In genomic region chr10:78134919-78135318, GRCh38 we compare ENCODE assay signal across 2 cellular contexts.
TF ChIP-seq lines count a peak whose summit lies in the region.

No MANE protein-coding gene starts in this region.

TF ChIP-seq in GM23338, 12 proteins besides CTCF, POLR2A, EP300 and RAD21 (continued from another document):
- TF ChIP-seq, protein P1, sequence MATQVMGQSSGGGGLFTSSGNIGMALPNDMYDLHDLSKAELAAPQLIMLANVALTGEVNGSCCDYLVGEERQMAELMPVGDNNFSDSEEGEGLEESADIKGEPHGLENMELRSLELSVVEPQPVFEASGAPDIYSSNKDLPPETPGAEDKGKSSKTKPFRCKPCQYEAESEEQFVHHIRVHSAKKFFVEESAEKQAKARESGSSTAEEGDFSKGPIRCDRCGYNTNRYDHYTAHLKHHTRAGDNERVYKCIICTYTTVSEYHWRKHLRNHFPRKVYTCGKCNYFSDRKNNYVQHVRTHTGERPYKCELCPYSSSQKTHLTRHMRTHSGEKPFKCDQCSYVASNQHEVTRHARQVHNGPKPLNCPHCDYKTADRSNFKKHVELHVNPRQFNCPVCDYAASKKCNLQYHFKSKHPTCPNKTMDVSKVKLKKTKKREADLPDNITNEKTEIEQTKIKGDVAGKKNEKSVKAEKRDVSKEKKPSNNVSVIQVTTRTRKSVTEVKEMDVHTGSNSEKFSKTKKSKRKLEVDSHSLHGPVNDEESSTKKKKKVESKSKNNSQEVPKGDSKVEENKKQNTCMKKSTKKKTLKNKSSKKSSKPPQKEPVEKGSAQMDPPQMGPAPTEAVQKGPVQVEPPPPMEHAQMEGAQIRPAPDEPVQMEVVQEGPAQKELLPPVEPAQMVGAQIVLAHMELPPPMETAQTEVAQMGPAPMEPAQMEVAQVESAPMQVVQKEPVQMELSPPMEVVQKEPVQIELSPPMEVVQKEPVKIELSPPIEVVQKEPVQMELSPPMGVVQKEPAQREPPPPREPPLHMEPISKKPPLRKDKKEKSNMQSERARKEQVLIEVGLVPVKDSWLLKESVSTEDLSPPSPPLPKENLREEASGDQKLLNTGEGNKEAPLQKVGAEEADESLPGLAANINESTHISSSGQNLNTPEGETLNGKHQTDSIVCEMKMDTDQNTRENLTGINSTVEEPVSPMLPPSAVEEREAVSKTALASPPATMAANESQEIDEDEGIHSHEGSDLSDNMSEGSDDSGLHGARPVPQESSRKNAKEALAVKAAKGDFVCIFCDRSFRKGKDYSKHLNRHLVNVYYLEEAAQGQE (IDR thresholded peaks at IDR 0.05; ENCODE audit: unreplicated experiment): no peak
- TF ChIP-seq EZH2phosphoT487 (IDR thresholded peaks at IDR 0.05; ENCODE audit: unreplicated experiment) (no peak), NANOG (IDR thresholded peaks at IDR 0.05; ENCODE audit: borderline replicate concordance) (no peak), EZH2 (IDR thresholded peaks at IDR 0.05; ENCODE audit: low read depth, unreplicated experiment) (no peak), ZNF331 (CRISPR knock-in tag; IDR thresholded peaks at IDR 0.05; ENCODE audit: low read depth) (no peak), ETS1 (IDR thresholded peaks at IDR 0.05) (no peak), POLR2AphosphoS5 (IDR thresholded peaks at IDR 0.05; ENCODE audit: low read depth) (no peak)
- TF ChIP-seq, protein P2, sequence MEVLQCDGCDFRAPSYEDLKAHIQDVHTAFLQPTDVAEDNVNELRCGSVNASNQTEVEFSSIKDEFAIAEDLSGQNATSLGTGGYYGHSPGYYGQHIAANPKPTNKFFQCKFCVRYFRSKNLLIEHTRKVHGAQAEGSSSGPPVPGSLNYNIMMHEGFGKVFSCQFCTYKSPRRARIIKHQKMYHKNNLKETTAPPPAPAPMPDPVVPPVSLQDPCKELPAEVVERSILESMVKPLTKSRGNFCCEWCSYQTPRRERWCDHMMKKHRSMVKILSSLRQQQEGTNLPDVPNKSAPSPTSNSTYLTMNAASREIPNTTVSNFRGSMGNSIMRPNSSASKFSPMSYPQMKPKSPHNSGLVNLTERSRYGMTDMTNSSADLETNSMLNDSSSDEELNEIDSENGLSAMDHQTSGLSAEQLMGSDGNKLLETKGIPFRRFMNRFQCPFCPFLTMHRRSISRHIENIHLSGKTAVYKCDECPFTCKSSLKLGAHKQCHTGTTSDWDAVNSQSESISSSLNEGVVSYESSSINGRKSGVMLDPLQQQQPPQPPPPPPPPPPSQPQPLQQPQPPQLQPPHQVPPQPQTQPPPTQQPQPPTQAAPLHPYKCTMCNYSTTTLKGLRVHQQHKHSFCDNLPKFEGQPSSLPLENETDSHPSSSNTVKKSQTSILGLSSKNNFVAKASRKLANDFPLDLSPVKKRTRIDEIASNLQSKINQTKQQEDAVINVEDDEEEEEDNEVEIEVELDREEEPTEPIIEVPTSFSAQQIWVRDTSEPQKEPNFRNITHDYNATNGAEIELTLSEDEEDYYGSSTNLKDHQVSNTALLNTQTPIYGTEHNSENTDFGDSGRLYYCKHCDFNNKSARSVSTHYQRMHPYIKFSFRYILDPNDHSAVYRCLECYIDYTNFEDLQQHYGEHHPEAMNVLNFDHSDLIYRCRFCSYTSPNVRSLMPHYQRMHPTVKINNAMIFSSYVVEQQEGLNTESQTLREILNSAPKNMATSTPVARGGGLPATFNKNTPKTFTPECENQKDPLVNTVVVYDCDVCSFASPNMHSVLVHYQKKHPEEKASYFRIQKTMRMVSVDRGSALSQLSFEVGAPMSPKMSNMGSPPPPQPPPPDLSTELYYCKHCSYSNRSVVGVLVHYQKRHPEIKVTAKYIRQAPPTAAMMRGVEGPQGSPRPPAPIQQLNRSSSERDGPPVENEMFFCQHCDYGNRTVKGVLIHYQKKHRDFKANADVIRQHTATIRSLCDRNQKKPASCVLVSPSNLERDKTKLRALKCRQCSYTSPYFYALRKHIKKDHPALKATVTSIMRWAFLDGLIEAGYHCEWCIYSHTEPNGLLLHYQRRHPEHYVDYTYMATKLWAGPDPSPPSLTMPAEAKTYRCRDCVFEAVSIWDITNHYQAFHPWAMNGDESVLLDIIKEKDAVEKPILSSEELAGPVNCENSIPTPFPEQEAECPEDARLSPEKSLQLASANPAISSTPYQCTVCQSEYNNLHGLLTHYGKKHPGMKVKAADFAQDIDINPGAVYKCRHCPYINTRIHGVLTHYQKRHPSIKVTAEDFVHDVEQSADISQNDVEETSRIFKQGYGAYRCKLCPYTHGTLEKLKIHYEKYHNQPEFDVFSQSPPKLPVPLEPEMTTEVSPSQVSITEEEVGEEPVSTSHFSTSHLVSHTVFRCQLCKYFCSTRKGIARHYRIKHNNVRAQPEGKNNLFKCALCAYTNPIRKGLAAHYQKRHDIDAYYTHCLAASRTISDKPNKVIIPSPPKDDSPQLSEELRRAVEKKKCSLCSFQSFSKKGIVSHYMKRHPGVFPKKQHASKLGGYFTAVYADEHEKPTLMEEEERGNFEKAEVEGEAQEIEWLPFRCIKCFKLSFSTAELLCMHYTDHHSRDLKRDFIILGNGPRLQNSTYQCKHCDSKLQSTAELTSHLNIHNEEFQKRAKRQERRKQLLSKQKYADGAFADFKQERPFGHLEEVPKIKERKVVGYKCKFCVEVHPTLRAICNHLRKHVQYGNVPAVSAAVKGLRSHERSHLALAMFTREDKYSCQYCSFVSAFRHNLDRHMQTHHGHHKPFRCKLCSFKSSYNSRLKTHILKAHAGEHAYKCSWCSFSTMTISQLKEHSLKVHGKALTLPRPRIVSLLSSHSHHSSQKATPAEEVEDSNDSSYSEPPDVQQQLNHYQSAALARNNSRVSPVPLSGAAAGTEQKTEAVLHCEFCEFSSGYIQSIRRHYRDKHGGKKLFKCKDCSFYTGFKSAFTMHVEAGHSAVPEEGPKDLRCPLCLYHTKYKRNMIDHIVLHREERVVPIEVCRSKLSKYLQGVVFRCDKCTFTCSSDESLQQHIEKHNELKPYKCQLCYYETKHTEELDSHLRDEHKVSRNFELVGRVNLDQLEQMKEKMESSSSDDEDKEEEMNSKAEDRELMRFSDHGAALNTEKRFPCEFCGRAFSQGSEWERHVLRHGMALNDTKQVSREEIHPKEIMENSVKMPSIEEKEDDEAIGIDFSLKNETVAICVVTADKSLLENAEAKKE (CRISPR knock-in tag; IDR thresholded peaks at IDR 0.05): no peak

TF ChIP-seq in WTC11, 78 proteins besides CTCF, POLR2A, EP300 and RAD21 (continued from another document):
- TF ChIP-seq, protein P3, sequence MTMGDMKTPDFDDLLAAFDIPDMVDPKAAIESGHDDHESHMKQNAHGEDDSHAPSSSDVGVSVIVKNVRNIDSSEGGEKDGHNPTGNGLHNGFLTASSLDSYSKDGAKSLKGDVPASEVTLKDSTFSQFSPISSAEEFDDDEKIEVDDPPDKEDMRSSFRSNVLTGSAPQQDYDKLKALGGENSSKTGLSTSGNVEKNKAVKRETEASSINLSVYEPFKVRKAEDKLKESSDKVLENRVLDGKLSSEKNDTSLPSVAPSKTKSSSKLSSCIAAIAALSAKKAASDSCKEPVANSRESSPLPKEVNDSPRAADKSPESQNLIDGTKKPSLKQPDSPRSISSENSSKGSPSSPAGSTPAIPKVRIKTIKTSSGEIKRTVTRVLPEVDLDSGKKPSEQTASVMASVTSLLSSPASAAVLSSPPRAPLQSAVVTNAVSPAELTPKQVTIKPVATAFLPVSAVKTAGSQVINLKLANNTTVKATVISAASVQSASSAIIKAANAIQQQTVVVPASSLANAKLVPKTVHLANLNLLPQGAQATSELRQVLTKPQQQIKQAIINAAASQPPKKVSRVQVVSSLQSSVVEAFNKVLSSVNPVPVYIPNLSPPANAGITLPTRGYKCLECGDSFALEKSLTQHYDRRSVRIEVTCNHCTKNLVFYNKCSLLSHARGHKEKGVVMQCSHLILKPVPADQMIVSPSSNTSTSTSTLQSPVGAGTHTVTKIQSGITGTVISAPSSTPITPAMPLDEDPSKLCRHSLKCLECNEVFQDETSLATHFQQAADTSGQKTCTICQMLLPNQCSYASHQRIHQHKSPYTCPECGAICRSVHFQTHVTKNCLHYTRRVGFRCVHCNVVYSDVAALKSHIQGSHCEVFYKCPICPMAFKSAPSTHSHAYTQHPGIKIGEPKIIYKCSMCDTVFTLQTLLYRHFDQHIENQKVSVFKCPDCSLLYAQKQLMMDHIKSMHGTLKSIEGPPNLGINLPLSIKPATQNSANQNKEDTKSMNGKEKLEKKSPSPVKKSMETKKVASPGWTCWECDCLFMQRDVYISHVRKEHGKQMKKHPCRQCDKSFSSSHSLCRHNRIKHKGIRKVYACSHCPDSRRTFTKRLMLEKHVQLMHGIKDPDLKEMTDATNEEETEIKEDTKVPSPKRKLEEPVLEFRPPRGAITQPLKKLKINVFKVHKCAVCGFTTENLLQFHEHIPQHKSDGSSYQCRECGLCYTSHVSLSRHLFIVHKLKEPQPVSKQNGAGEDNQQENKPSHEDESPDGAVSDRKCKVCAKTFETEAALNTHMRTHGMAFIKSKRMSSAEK (CRISPR knock-in tag; IDR thresholded peaks at IDR 0.05; ENCODE audit: borderline replicate concordance): no peak
- TF ChIP-seq USF2 (CRISPR knock-in tag; IDR thresholded peaks at IDR 0.05) (peak; percentile 90), NFYB (CRISPR knock-in tag; conservative IDR thresholded peaks at IDR 0.05; ENCODE audit: low read depth) (peak; percentile 69)
